1 cellular context compared by ENCODE assay signal in genomic region chr18:67771271-67771670, GRCh38.
TF ChIP-seq lines count a peak whose summit lies in the region.

No MANE protein-coding gene starts in this region.

TF ChIP-seq in SK-N-SH treated with all-trans-retinoic acid at 6 μM for 48 hours, 23 proteins besides CTCF, POLR2A, EP300 and RAD21 (continued from another document):
- TF ChIP-seq TSHZ2 (CRISPR knock-in tag; IDR thresholded peaks at IDR 0.05) (no peak), PPARA (CRISPR knock-in tag; IDR thresholded peaks at IDR 0.05; ENCODE audit: borderline replicate concordance) (no peak), ZNF70 (CRISPR knock-in tag; IDR thresholded peaks at IDR 0.05) (no peak), ZNF565 (CRISPR knock-in tag; conservative IDR thresholded peaks at IDR 0.05; ENCODE audit: low read depth) (no peak), CSDC2 (CRISPR knock-in tag; IDR thresholded peaks at IDR 0.05) (no peak), TOX (CRISPR knock-in tag; IDR thresholded peaks at IDR 0.05; ENCODE audit: borderline replicate concordance) (no peak)
